In the genomic region with DNA sequence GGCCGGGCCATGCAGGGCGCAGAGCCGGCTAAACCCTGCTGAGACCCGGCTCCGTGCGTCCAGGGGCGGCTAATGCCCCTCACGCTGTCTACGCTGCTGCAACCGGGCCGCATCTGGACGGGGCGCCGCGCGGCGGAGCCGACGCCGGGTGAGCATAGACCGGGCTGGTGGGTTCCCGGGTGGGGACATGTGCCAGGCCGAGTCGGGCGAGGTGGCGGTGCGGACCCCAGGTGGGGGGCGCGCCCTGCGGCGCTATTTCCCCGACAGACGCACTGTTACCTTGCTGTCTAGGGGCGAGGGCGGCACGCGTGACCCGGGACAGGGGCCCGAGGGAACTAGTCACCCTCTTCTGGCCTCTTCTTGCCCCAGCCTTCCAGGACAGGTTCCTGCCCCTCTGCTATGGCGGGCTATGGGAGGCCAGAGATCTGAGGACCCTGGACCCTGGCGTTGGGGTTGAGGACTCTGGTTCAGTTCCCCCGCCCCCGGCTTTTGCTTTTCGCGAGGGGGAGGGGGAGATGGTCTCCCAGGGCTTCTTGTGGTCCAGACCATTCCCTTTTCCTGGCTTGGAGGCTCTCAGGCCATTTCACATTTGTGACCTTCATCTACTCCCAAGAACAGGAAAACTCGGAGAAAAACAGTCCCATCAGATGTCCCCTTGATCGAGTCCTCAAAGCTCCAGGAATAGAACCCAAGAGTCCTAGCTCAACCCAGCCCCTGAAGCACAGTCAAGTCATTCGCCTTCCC, we compare ENCODE assay signal across 8 cellular contexts. TPM values are rescaled to one million over a fixed set of nuclear protein-coding genes. Genes with fewer than 3 reads are reported as not detected.
DNase-seq lines count a peak whose midpoint lies in the region; ATAC-seq and TF ChIP-seq lines count a peak whose summit lies in the region.

No MANE protein-coding gene starts in this region.

- no peaks in the 10 kb centered on the region for H3K9me2 ChIP-seq in Karpas-422 (replicated peaks; ENCODE audit: insufficient read depth, low read length)

- peak overlapping the region; percentile 88 for H3K9ac ChIP-seq in Karpas-422 (ENCODE audit: low read length)

- no peaks in the 10 kb centered on the region for H3K9me3 Mint-ChIP-seq in CD14-positive monocyte

- no peak for TF ChIP-seq POLR2A in tibial nerve (IDR thresholded peaks at IDR 0.05)

- H4K20me1 ChIP-seq in Karpas-422 (ENCODE audit: insufficient read depth, low read depth, low read length) = no peaks in the 10 kb centered on the region

- H3K36me3 ChIP-seq in Karpas-422 (ENCODE audit: insufficient read depth, low read length) = peaks cover 3% of the 10 kb centered on the region; the same call in 1 of the 2 replicates
- peaks cover 34% of the 10 kb centered on the region for H3K36me3 ChIP-seq in brain microvascular endothelial cell (replicated peaks)
- peaks cover 30% of the 10 kb centered on the region for H3K36me3 ChIP-seq in lower lobe of right lung
- peaks cover 0 to 33% (median 10%) of the 10 kb centered on the region in 3 donors for H3K36me3 ChIP-seq in tibial nerve

- in situ Hi-C loops in brain microvascular endothelial cell (cut with HindIII; ENCODE audit: low pct_ligation_motif_present, low sequenced_read_pairs) = no loop called here

- H3K27me3 Mint-ChIP-seq in CD14-positive monocyte (ENCODE audit: low read depth in 3 of 3) = peaks cover 0 to 3% (median 0%) of the 10 kb centered on the region in 3 donors

- H3K27me3 ChIP-seq in Karpas-422 (ENCODE audit: low read length) (no peaks in the 10 kb centered on the region), brain microvascular endothelial cell (replicated peaks) (no peaks in the 10 kb centered on the region), lower lobe of right lung (ENCODE audit: low read depth) (no peaks in the 10 kb centered on the region), tibial nerve (no peaks in the 10 kb centered on the region)

- H3K4me3 Mint-ChIP-seq in CD14-positive monocyte = peak overlapping the region; percentile 84 to 95

- TF ChIP-seq CTCF in CD14-positive monocyte (IDR thresholded peaks at IDR 0.05) (no peak), brain microvascular endothelial cell (IDR thresholded peaks at IDR 0.05; ENCODE audit: low read depth, low read length, missing control alignments) (no peak), lower lobe of right lung (IDR thresholded peaks at IDR 0.05) (no peak), tibial nerve (IDR thresholded peaks at IDR 0.05) (no peak)

- ATAC-seq in GM21390 (IDR thresholded peaks at IDR 0.05; ENCODE audit: unreplicated experiment) (peak; percentile 45), lower lobe of right lung (peak; percentile 29 to 36)

- peak overlapping the region in 4 of 7 donors; percentile 63 to 87 (median 74) for H3K27ac Mint-ChIP-seq in CD14-positive monocyte

- peak overlapping the region; percentile 26; the same call in 1 of the 2 replicates for H3K27ac ChIP-seq in Karpas-422 (ENCODE audit: low read length)
- H3K27ac ChIP-seq in brain microvascular endothelial cell = no peak overlapping the region
- H3K27ac ChIP-seq in lower lobe of right lung = peak overlapping the region; percentile 82
- H3K27ac ChIP-seq in tibial nerve = peak overlapping the region; percentile 21 to 82 (median 64)

- H3K4me3 ChIP-seq in Karpas-422 (ENCODE audit: low read length) = peak overlapping the region; percentile 98
- H3K4me3 ChIP-seq in brain microvascular endothelial cell (ENCODE audit: low read depth, low read length) = peak overlapping the region; percentile 79
- H3K4me3 ChIP-seq in lower lobe of right lung = peak overlapping the region; percentile 93
- peak overlapping the region; percentile 78 to 92 (median 88) for H3K4me3 ChIP-seq in tibial nerve

- H3K9me3 ChIP-seq in Karpas-422 (ENCODE audit: low read length) (no peaks in the 10 kb centered on the region), lower lobe of right lung (no peaks in the 10 kb centered on the region), tibial nerve (no peaks in the 10 kb centered on the region)

- DNase-seq in CD14-positive monocyte (ENCODE audit: low spot score) (no peak), Karpas-422 (no peak), brain microvascular endothelial cell (no peak), lower lobe of right lung (no peak), tibial nerve (ENCODE audit: low spot score in 2 of 2) (no peak), islet precursor cell (no peak), GDM1 (lab: John Stamatoyannopoulos, UW) (no peak)

- peak overlapping the region; percentile 95 for H2AFZ ChIP-seq in Karpas-422 (ENCODE audit: low read length)

- intact Hi-C loops in CD14-positive monocyte (cut with micrococcal nuclease) = loop anchor here in 1 of 2 donors (2.0 kb wide), 1 partner anchor 18 kb away; a partner anchor contains a TSS
- intact Hi-C loops in lower lobe of right lung (cut with DNase I) = no loop called here

- WGBS in tibial nerve, 2 donors = 2% methylated on average over 9 to 34 of the region's 48 CpGs

- H3K79me2 ChIP-seq in Karpas-422 (ENCODE audit: low read length) = peaks cover 6% of the 10 kb centered on the region

- H3K4me1 Mint-ChIP-seq in CD14-positive monocyte = peaks cover 13% of the 10 kb centered on the region

- H3K4me1 ChIP-seq in Karpas-422 (ENCODE audit: low read length) (peaks cover 15% of the 10 kb centered on the region), lower lobe of right lung (peaks cover 15% of the 10 kb centered on the region), tibial nerve (peaks cover 0 to 19% (median 10%) of the 10 kb centered on the region in 4 donors)

- peak overlapping the region; percentile 96 for H3K4me2 ChIP-seq in Karpas-422 (ENCODE audit: low read depth, low read length, poor library complexity, severe bottlenecking)

- peaks cover 28 to 33% of the 10 kb centered on the region in 2 donors for H3K36me3 Mint-ChIP-seq in CD14-positive monocyte

- no peak for TF ChIP-seq EP300 in tibial nerve (IDR thresholded peaks at IDR 0.05)

RNA-seq across cellular contexts. Expression of a gene that starts 0.5 kb away (rescaled TPM):
- polyA plus RNA-seq in CD14-positive monocyte = 1 to 10 TPM; 6.8 TPM
- 18.5 and 24.4 TPM in 2 replicates for total RNA-seq in Karpas-422 (2014; rRNA removed; shearing (Covaris generic); ENCODE audit: low replicate concordance)
- total RNA-seq in lower lobe of right lung (19.5 TPM), tibial nerve (10 to 100 TPM; 13.5 to 33.3 (median 18.0) TPM)

RNA-seq across cellular contexts. Expression of a gene that starts 18.2 kb away (rescaled TPM):
- polyA plus RNA-seq in CD14-positive monocyte = 10 to 100 TPM; 19.9 to 20.4 TPM
- total RNA-seq in Karpas-422 (2014; rRNA removed; shearing (Covaris generic); ENCODE audit: low replicate concordance) = 28.3 and 40.1 TPM in 2 replicates
- 35.9 TPM for total RNA-seq in lower lobe of right lung
- 10 to 100 TPM; 50.5 to 71.7 (median 65.5) TPM for total RNA-seq in tibial nerve

RNA-seq across cellular contexts. Expression of a gene that starts 18.6 kb away (rescaled TPM):
- polyA plus RNA-seq in CD14-positive monocyte = 10 to 100 TPM; 13.5 to 17.0 TPM
- 20.8 and 28.2 TPM in 2 replicates for total RNA-seq in Karpas-422 (2014; rRNA removed; shearing (Covaris generic); ENCODE audit: low replicate concordance)
- 18.1 TPM for total RNA-seq in lower lobe of right lung
- total RNA-seq in tibial nerve = 10 to 100 TPM in 1 of 4 donors, 1 to 10 TPM in 3; 7.2 to 18.3 (median 9.2) TPM

RNA-seq across cellular contexts. Expression of a gene that starts 30.3 kb away (rescaled TPM):
- 10 to 100 TPM; 37.5 to 39.7 TPM for polyA plus RNA-seq in CD14-positive monocyte
- 22.7 and 33.4 TPM in 2 replicates for total RNA-seq in Karpas-422 (2014; rRNA removed; shearing (Covaris generic); ENCODE audit: low replicate concordance)
- total RNA-seq in lower lobe of right lung (49.0 TPM), tibial nerve (10 to 100 TPM; 18.1 to 25.5 (median 23.2) TPM)
